ENCODE assay signal across 13 cellular contexts in genomic region chr17:15377608-15378007, GRCh38. TPM values are rescaled to one million over a fixed set of nuclear protein-coding genes. Genes with fewer than 3 reads are reported as not detected.
DNase-seq lines count a peak whose midpoint lies in the region; ATAC-seq and TF ChIP-seq lines count a peak whose summit lies in the region.
"Had no signal": no experiment of that assay in that cellular context is flagged by ENCODE, and none has a peak within 500 bp of the region (broad histone marks: within the 10 kb centered on the region; RNA-seq: fewer than 3 reads in every experiment).

No MANE protein-coding gene starts in this region.

- no peaks in the 10 kb centered on the region for H3K36me3 Mint-ChIP-seq in naive thymus-derived CD4-positive, alpha-beta T cell

- no peak overlapping the region for H3K4me3 Mint-ChIP-seq in naive thymus-derived CD4-positive, alpha-beta T cell

- intact Hi-C loops in naive thymus-derived CD4-positive, alpha-beta T cell (cut with micrococcal nuclease) = no loop called here

- no peaks in the 10 kb centered on the region for H3K9me3 ChIP-seq in osteoblast (ENCODE audit: low read depth, low read length)
- H3K9me3 ChIP-seq in naive thymus-derived CD4-positive, alpha-beta T cell (ENCODE audit: control insufficient read depth in 2 of 3, low read length in 3 of 3) = no peaks in the 10 kb centered on the region

- peaks cover 18% of the 10 kb centered on the region for H3K4me1 ChIP-seq in osteoblast (ENCODE audit: insufficient read depth, low read length)
- no peaks in the 10 kb centered on the region for H3K4me1 ChIP-seq in naive thymus-derived CD4-positive, alpha-beta T cell (ENCODE audit: control insufficient read depth in 2 of 2, insufficient read depth in 2 of 2, low read length in 2 of 2)

- peak overlapping the region; percentile 71 for H2AFZ ChIP-seq in osteoblast (ENCODE audit: low read length)

- H3K4me1 Mint-ChIP-seq in naive thymus-derived CD4-positive, alpha-beta T cell = no peaks in the 10 kb centered on the region

- H3K27me3 Mint-ChIP-seq in naive thymus-derived CD4-positive, alpha-beta T cell = peaks cover 5 to 38% (median 25%) of the 10 kb centered on the region in 5 donors

- no peak for ATAC-seq in naive thymus-derived CD4-positive, alpha-beta T cell
- ATAC-seq in HG03097 (IDR thresholded peaks at IDR 0.05; ENCODE audit: low FRiP score, unreplicated experiment) = no peak
- no peak for ATAC-seq in HG03045 (IDR thresholded peaks at IDR 0.05; ENCODE audit: unreplicated experiment)

- no peaks in the 10 kb centered on the region for H3K36me3 ChIP-seq in osteoblast (ENCODE audit: insufficient read depth, low read length)
- H3K36me3 ChIP-seq in naive thymus-derived CD4-positive, alpha-beta T cell (ENCODE audit: control insufficient read depth in 2 of 3, insufficient read depth in 3 of 3, low read length in 3 of 3) = no peaks in the 10 kb centered on the region

- H3K27me3 ChIP-seq in osteoblast (ENCODE audit: insufficient read depth, low read length) = no peaks in the 10 kb centered on the region
- no peaks in the 10 kb centered on the region for H3K27me3 ChIP-seq in naive thymus-derived CD4-positive, alpha-beta T cell (ENCODE audit: control insufficient read depth in 2 of 2, insufficient read depth in 2 of 2, low read length in 2 of 2)

- H3K27ac Mint-ChIP-seq in naive thymus-derived CD4-positive, alpha-beta T cell = no peak overlapping the region

- POLR2A ChIA-PET in naive thymus-derived CD4-positive, alpha-beta T cell (lab: Charles Lee) = no interaction called here

- peak overlapping the region; percentile 84 for H3K4me2 ChIP-seq in osteoblast (ENCODE audit: insufficient read depth, low read length)

- peak; percentile 74 for DNase-seq in Ammon's horn (ENCODE audit: low spot score)
- DNase-seq in RPMI7951 (ENCODE audit: low read depth) = peak; percentile 80
- DNase-seq in fibroblast of villous mesenchyme (ENCODE audit: low read depth) = peak; percentile 73
- peak; percentile 79 for DNase-seq in osteoblast (ENCODE audit: insufficient read length, low spot score, missing footprints)
- no peak for DNase-seq in naive thymus-derived CD4-positive, alpha-beta T cell
- DNase-seq in DMS 273 treated with DMSO at 0.1 percent for 48 hours (lab: John Stamatoyannopoulos, UW) = no peak
- DNase-seq: activated CD8-positive, alpha-beta memory T cell treated with anti-CD3 and anti-CD28 coated beads, Interleukin-2, amount 50 U/mL, for 4 hours; COR-L47; effector CD8-positive, alpha-beta T cell; NCI-H1436 treated with DMSO at 0.1 percent for 48 hours; SIG-M5 had no signal

- H3K9me3 Mint-ChIP-seq in naive thymus-derived CD4-positive, alpha-beta T cell = peaks cover 0 to 5% (median 0%) of the 10 kb centered on the region in 11 donors

- no peaks in the 10 kb centered on the region for H4K20me1 ChIP-seq in osteoblast (ENCODE audit: insufficient read depth, low read length)

- no peak for TF ChIP-seq CTCF in fibroblast of villous mesenchyme (IDR thresholded peaks at IDR 0.05; ENCODE audit: insufficient read depth, low read depth, low read length)
- TF ChIP-seq CTCF in osteoblast (IDR thresholded peaks at IDR 0.05; ENCODE audit: extremely low read depth, low read depth, low read length) = no peak

- no peaks in the 10 kb centered on the region for H3K79me2 ChIP-seq in osteoblast (ENCODE audit: insufficient read depth, low read length)

- peak overlapping the region; percentile 27 for H3K4me3 ChIP-seq in fibroblast of villous mesenchyme (ENCODE audit: low read depth, low read length)
- H3K4me3 ChIP-seq in osteoblast (ENCODE audit: insufficient read depth, low read length) = peak overlapping the region; percentile 60
- H3K4me3 ChIP-seq in naive thymus-derived CD4-positive, alpha-beta T cell (ENCODE audit: low read length) = no peak overlapping the region

- peak overlapping the region; percentile 87 for H3K27ac ChIP-seq in osteoblast (ENCODE audit: low read depth, low read length)
- no peak overlapping the region for H3K27ac ChIP-seq in naive thymus-derived CD4-positive, alpha-beta T cell (ENCODE audit: low read depth, low read length)

- CTCF ChIA-PET in naive thymus-derived CD4-positive, alpha-beta T cell (lab: Charles Lee) = no interaction called here

RNA-seq across cellular contexts. Expression of gene TEKT3, which starts 36.2 kb away (rescaled TPM):
- 0.49 TPM in 1 of 2 replicates, not detected in the other for total RNA-seq in RPMI7951 (2014; rRNA removed; shearing (Covaris generic))
- total RNA-seq in fibroblast of villous mesenchyme (not detected in 2 replicates), osteoblast (0.36 TPM in 1 of 2 replicates, not detected in the other)
- total RNA-seq in naive thymus-derived CD4-positive, alpha-beta T cell = under 1 TPM in 3 of 5 experiments, not detected in 2; 0.37 to 0.57 (median 0.49) TPM
- polyA plus RNA-seq in naive thymus-derived CD4-positive, alpha-beta T cell = not detected

Comparison
In these comparisons a context has a peak if more than half of its experiments do, and no peak if none do; other contexts are left out.
1. DNase-seq: peak in Ammon's horn (single experiment), RPMI7951 (single experiment), fibroblast of villous mesenchyme (single experiment) and osteoblast (single experiment); none in naive thymus-derived CD4-positive, alpha-beta T cell (0 of 9) and DMS 273 treated with DMSO at 0.1 percent for 48 hours (single experiment).